8 cellular contexts compared by ENCODE assay signal in the genomic region with DNA sequence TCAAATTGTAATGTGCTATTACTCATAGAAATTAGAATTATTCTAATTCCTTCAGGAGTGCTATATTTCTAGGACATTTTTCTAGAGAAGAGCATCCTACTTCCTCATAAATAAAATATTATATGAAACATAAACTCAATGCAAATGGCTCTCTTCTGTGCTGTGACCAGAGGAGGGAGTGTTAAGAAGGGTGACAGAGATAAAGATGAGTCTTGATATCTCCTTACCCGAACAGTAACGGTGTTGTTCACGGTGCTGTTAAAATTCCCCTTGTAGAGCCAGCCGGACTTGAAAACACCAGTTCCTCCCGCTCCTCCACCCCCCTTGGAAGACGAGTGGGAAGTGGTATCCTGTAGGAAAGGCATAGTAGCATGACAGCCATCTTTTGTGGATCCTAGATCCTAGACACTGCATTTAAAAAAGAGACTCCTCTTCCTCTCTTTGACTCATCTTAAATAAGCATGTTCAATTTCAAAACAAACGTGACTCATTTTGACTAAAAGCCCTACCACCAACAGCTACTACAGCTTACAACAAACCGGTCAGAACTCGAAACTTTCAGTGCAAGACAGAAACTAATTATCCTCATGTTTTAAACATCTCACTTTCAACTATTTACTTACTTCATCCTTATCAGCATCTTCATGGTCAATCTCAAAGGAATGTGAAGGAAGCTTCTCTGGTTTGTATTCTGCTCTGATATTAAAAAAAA.
A peak's percentile ranks its signal among the peaks of the same experiment; 100 is the strongest.
DNase-seq lines count a peak whose midpoint lies in the region; ATAC-seq and TF ChIP-seq lines count a peak whose summit lies in the region.

No MANE protein-coding gene starts in this region.

- H3K27ac Mint-ChIP-seq in CD8-positive, alpha-beta memory T cell = peak overlapping the region; percentile 18 to 87 (median 61)

- H3K4me1 Mint-ChIP-seq in CD8-positive, alpha-beta memory T cell = peaks cover 54 to 79% (median 79%) of the 10 kb centered on the region in 3 donors

- DNase-seq in CD8-positive, alpha-beta memory T cell = no peak
- DNase-seq in HS-5 (ENCODE audit: low read depth) (peak; percentile 86), choroid plexus epithelial cell (ENCODE audit: low read depth) (peak; percentile 88), Peyer's patch (no peak), inferior parietal cortex (ENCODE audit: extremely low spot score) (no peak), cerebellar cortex (ENCODE audit: low spot score) (no peak), DMS153 (lab: John Stamatoyannopoulos, UW) (no peak)

- TF ChIP-seq POLR2A in Peyer's patch (IDR thresholded peaks at IDR 0.05) = no peak

- peaks cover 7 to 91% (median 38%) of the 10 kb centered on the region in 3 donors for H3K36me3 Mint-ChIP-seq in CD8-positive, alpha-beta memory T cell

- no peaks in the 10 kb centered on the region for H3K27me3 ChIP-seq in CD8-positive, alpha-beta memory T cell (ENCODE audit: insufficient read depth, low read length, poor library complexity, severe bottlenecking)
- H3K27me3 ChIP-seq in Peyer's patch = no peaks in the 10 kb centered on the region

- ATAC-seq in GM21390 (IDR thresholded peaks at IDR 0.05; ENCODE audit: unreplicated experiment) = peak; percentile 91

- H3K9me3 Mint-ChIP-seq in CD8-positive, alpha-beta memory T cell = no peaks in the 10 kb centered on the region

- no peaks in the 10 kb centered on the region for H3K27me3 Mint-ChIP-seq in CD8-positive, alpha-beta memory T cell

- CTCF ChIA-PET in CD8-positive, alpha-beta memory T cell (lab: Charles Lee) = interaction anchor here (1.0 kb wide), 1 partner anchor 116 kb away, joined by 7 read pairs; no protein-coding TSS in a partner anchor

- no peaks in the 10 kb centered on the region for H3K9me3 ChIP-seq in CD8-positive, alpha-beta memory T cell (ENCODE audit: low read length)
- no peaks in the 10 kb centered on the region for H3K9me3 ChIP-seq in Peyer's patch

- POLR2A ChIA-PET in CD8-positive, alpha-beta memory T cell (lab: Charles Lee) = interaction anchor here (0.8 kb wide), 1 partner anchor 170 kb away, joined by 3 read pairs; no protein-coding TSS in a partner anchor

- H3K27ac ChIP-seq in CD8-positive, alpha-beta memory T cell (ENCODE audit: low read depth, low read length) = no peak overlapping the region
- no peak overlapping the region for H3K27ac ChIP-seq in Peyer's patch

- TF ChIP-seq CTCF in choroid plexus epithelial cell (conservative IDR thresholded peaks at IDR 0.05; ENCODE audit: low read depth, low read length) (no peak), Peyer's patch (IDR thresholded peaks at IDR 0.05) (no peak)

- peaks cover 19% of the 10 kb centered on the region for H3K4me1 ChIP-seq in CD8-positive, alpha-beta memory T cell (ENCODE audit: insufficient read depth, low read length)
- no peaks in the 10 kb centered on the region for H3K4me1 ChIP-seq in Peyer's patch

- H3K4me3 ChIP-seq in CD8-positive, alpha-beta memory T cell (ENCODE audit: low read length) = no peak overlapping the region
- H3K4me3 ChIP-seq in choroid plexus epithelial cell (ENCODE audit: low read depth, low read length) (no peak overlapping the region), Peyer's patch (no peak overlapping the region)

- H3K4me3 Mint-ChIP-seq in CD8-positive, alpha-beta memory T cell = peak overlapping the region in 1 of 7 donors; percentile 3

- peaks cover 40% of the 10 kb centered on the region for H3K36me3 ChIP-seq in CD8-positive, alpha-beta memory T cell (ENCODE audit: insufficient read depth, low read length)
- no peaks in the 10 kb centered on the region for H3K36me3 ChIP-seq in Peyer's patch

Comparison
In these comparisons a context has a peak if more than half of its experiments do, and no peak if none do; other contexts are left out.
1. DNase-seq: peak in HS-5 (single experiment) and choroid plexus epithelial cell (single experiment); none in CD8-positive, alpha-beta memory T cell (0 of 5), Peyer's patch (0 of 3), inferior parietal cortex (single experiment), cerebellar cortex (single experiment) and DMS153 (single experiment).